1 cellular context compared by ENCODE assay signal in the genomic region with DNA sequence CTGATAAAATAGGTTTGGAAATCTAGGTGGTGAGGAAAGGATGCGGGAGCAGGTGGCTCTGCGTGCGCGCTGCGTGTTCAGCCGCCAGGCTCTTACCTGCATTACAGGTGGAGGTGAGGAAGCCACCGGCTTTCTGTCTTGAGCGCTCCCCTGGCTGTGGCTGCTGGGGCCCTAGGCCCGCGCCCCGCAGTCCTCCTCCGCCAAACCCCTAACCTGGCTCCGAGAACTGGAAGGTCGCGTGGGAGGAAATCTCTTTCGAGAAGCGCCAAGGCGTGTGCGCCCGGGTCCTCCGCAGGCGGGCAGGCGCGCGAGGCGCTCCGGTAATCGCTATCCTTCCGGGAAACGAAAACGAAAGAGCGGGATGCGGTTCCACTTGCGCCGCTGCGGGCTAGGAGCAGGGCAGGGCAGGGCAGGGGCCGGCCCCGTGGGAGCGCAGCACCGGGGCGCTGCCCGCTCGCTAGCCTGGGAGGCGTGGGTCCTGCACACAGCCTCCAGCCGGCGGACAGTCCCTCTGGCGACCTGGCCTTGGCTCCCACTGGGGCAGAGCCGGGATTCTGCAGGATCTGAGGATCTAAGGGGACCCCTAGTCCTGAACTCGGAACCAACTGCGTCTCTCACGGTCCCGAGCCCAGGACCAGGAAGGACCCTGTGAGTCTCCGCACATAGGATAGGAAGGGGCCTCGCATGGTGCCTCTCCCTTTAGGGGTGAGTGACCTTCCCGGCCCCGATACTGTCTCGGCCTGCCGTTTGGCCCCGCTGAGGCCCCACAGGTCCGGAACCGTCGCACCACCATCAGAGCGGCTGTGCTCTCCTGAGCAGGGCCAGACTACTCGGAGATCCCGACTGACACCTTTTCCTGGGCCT.
TF ChIP-seq lines count a peak whose summit lies in the region.

A gene (minus strand): TSS at position 230 of the 864 bp plus-strand sequence. CDS start 128 bp downstream, at position 102.

TF ChIP-seq in GM12878, 131 proteins besides CTCF, POLR2A, EP300 and RAD21 (continued from another document):
- TF ChIP-seq, protein P1, sequence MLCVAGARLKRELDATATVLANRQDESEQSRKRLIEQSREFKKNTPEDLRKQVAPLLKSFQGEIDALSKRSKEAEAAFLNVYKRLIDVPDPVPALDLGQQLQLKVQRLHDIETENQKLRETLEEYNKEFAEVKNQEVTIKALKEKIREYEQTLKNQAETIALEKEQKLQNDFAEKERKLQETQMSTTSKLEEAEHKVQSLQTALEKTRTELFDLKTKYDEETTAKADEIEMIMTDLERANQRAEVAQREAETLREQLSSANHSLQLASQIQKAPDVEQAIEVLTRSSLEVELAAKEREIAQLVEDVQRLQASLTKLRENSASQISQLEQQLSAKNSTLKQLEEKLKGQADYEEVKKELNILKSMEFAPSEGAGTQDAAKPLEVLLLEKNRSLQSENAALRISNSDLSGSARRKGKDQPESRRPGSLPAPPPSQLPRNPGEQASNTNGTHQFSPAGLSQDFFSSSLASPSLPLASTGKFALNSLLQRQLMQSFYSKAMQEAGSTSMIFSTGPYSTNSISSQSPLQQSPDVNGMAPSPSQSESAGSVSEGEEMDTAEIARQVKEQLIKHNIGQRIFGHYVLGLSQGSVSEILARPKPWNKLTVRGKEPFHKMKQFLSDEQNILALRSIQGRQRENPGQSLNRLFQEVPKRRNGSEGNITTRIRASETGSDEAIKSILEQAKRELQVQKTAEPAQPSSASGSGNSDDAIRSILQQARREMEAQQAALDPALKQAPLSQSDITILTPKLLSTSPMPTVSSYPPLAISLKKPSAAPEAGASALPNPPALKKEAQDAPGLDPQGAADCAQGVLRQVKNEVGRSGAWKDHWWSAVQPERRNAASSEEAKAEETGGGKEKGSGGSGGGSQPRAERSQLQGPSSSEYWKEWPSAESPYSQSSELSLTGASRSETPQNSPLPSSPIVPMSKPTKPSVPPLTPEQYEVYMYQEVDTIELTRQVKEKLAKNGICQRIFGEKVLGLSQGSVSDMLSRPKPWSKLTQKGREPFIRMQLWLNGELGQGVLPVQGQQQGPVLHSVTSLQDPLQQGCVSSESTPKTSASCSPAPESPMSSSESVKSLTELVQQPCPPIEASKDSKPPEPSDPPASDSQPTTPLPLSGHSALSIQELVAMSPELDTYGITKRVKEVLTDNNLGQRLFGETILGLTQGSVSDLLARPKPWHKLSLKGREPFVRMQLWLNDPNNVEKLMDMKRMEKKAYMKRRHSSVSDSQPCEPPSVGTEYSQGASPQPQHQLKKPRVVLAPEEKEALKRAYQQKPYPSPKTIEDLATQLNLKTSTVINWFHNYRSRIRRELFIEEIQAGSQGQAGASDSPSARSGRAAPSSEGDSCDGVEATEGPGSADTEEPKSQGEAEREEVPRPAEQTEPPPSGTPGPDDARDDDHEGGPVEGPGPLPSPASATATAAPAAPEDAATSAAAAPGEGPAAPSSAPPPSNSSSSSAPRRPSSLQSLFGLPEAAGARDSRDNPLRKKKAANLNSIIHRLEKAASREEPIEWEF (IDR thresholded peaks at IDR 0.05; ENCODE audit: insufficient replicate concordance, low read depth, low read length): no peak
- TF ChIP-seq SMAD1 (IDR thresholded peaks at IDR 0.05; ENCODE audit: low read depth, partially characterized antibody): no peak
- TF ChIP-seq SPI1 (IDR thresholded peaks at IDR 0.05; ENCODE audit: borderline replicate concordance, insufficient read depth, low read depth, low read length): no peak
- peak in 1 of 2 experiments; percentile 44; a peak in 1 of 4 replicates for TF ChIP-seq ETV6 (conservative IDR thresholded peaks at IDR 0.05 in 1 of 2, IDR thresholded peaks at IDR 0.05 in 1 of 2; ENCODE audit: borderline replicate concordance in 1 of 2, low read depth in 1 of 2)
- TF ChIP-seq EGR1 (IDR thresholded peaks at IDR 0.05; ENCODE audit: borderline replicate concordance in 1 of 2, low read depth in 2 of 2, low read length in 2 of 2): peak in 1 of 2 experiments; percentile 37; a peak in 1 of 3 replicates
- TF ChIP-seq DPF2 (IDR thresholded peaks at IDR 0.05): 0 out of 2 replicates have a peak, but pooled peaks have one; percentile 30
- 0 out of 2 replicates have a peak, but pooled peaks have one; percentile 35 for TF ChIP-seq NR2F1 (conservative IDR thresholded peaks at IDR 0.05)
- TF ChIP-seq ASH2L (IDR thresholded peaks at IDR 0.05; ENCODE audit: borderline replicate concordance, low read depth): peak; percentile 40; the same call in 1 of the 2 replicates
- 0 out of 2 replicates have a peak, but pooled peaks have one; percentile 46 for TF ChIP-seq ZNF217 (IDR thresholded peaks at IDR 0.05)
